ENCODE assay signal across 14 cellular contexts in the genomic region with DNA sequence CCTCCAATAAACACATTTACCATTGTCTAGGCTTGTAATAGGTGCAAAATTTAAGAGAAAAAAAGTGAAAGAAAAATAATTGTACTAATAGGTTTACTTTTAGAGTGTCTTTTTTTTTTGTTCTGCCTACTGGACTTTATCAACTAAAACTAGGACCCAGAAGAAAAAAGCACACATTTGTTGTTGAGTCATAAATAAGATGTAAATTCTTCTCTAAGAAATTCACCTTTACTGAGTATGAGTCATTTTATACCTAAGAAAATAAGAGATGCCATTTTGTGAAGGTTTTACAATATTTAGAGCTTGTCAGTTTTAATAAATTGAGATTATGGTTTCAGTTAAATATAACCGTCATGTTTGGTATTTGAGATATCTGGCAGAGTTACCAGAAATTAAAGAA.
"Had no signal": no experiment of that assay in that cellular context is flagged by ENCODE, and none has a peak within 500 bp of the region (broad histone marks: within the 10 kb centered on the region; RNA-seq: fewer than 3 reads in every experiment).

No MANE protein-coding gene starts in this region.

- H3K4me1 ChIP-seq: prostate gland had no signal

- H3K27me3 ChIP-seq: gastroesophageal sphincter, neutrophil, right lobe of liver had no signal

- H3K36me3 ChIP-seq: neutrophil, prostate gland, right lobe of liver had no signal

- DNase-seq: activated CD4-positive, alpha-beta T cell treated with anti-CD3 and anti-CD28 coated beads, Interleukin-2, amount 10 ng/mL, durations not matched to agents 24 days and 14 days; activated CD8-positive, alpha-beta memory T cell treated with anti-CD3 and anti-CD28 coated beads for 24 hours; activated naive CD4-positive, alpha-beta T cell treated with anti-CD3 and anti-CD28 coated beads for 36 hours; effector CD4-positive, alpha-beta T cell; hypothalamus; kidney glomerular epithelial cell; naive thymus-derived CD8-positive, alpha-beta T cell; right lobe of liver; stimulated activated CD4-positive, alpha-beta T cell treated with anti-CD3 and anti-CD28 coated beads, Interleukin-1b, Interleukin-23, amount 100 ng/mL, for 48 hours; stimulated activated naive CD4-positive, alpha-beta T cell; T-cell had no signal

- H3K4me1 Mint-ChIP-seq: T-cell had no signal

- H3K9me3 Mint-ChIP-seq: activated CD4-positive, alpha-beta T cell treated with anti-CD3 and anti-CD28 coated beads, Interleukin-2, amount 10 ng/mL, durations not matched to agents 24 days and 14 days; activated naive CD4-positive, alpha-beta T cell treated with anti-CD3 and anti-CD28 coated beads for 36 hours; naive thymus-derived CD8-positive, alpha-beta T cell; T-cell had no signal

- H3K27me3 Mint-ChIP-seq: activated CD4-positive, alpha-beta T cell treated with anti-CD3 and anti-CD28 coated beads, Interleukin-2, amount 10 ng/mL, durations not matched to agents 24 days and 14 days; naive thymus-derived CD8-positive, alpha-beta T cell; T-cell had no signal

- H3K4me3 Mint-ChIP-seq: activated CD4-positive, alpha-beta T cell treated with anti-CD3 and anti-CD28 coated beads, Interleukin-2, amount 10 ng/mL, durations not matched to agents 24 days and 14 days; activated naive CD4-positive, alpha-beta T cell treated with anti-CD3 and anti-CD28 coated beads for 36 hours; T-cell had no signal

- ATAC-seq: gastroesophageal sphincter; naive thymus-derived CD8-positive, alpha-beta T cell; T-cell had no signal

- H3K4me3 ChIP-seq: gastroesophageal sphincter, prostate gland, right lobe of liver had no signal

- H3K27ac Mint-ChIP-seq: activated CD4-positive, alpha-beta T cell treated with anti-CD3 and anti-CD28 coated beads, Interleukin-2, amount 10 ng/mL, durations not matched to agents 24 days and 14 days; activated naive CD4-positive, alpha-beta T cell treated with anti-CD3 and anti-CD28 coated beads for 36 hours; naive thymus-derived CD8-positive, alpha-beta T cell; T-cell had no signal

- H3K27ac ChIP-seq: gastroesophageal sphincter, neutrophil, prostate gland, right lobe of liver had no signal

- H3K9me3 ChIP-seq: gastroesophageal sphincter, neutrophil, prostate gland, right lobe of liver had no signal
